In the genomic region with DNA sequence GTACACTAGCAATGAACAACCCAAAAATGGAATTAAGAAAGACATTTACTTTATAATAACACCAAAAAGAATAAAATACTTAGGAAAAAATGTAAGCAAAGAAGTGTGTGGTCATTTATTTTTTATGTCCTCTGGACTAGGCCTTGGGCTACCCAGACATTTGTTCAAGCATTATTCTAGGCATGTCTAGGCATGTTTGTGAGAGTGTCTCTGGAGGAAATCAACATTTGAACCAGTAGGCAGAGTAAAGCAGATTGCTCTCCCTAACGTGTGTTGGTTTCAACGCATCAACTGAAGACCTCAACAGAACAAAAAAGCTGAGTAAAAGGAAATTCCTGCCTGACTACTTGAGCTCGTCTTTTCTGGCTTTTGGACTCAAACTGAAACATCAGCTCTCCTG, we compare ENCODE assay signal across 1 cellular context.
TF ChIP-seq lines count a peak whose summit lies in the region.

No MANE protein-coding gene starts in this region.

TF ChIP-seq in H1, 55 proteins besides CTCF, POLR2A, EP300 and RAD21:
- TF ChIP-seq POU5F1 (IDR thresholded peaks at IDR 0.05; ENCODE audit: low read depth, low read length) (no peak), SIX5 (IDR thresholded peaks at IDR 0.05; ENCODE audit: low read depth, low read length) (no peak), SP1 (IDR thresholded peaks at IDR 0.05; ENCODE audit: low read depth, low read length) (no peak), CEBPB (IDR thresholded peaks at IDR 0.05; ENCODE audit: low read depth, low read length) (no peak), RNF2 (IDR thresholded peaks at IDR 0.05; ENCODE audit: borderline replicate concordance, low read depth, low read length, missing control alignments, poor library complexity, severe bottlenecking) (no peak), NRF1 (IDR thresholded peaks at IDR 0.05; ENCODE audit: low read depth, low read length) (no peak), KDM4A (IDR thresholded peaks at IDR 0.05; ENCODE audit: low read depth, low read length, severe bottlenecking) (no peak), FOSL1 (IDR thresholded peaks at IDR 0.05; ENCODE audit: insufficient read depth, low read depth, low read length) (no peak), SIN3A (conservative IDR thresholded peaks at IDR 0.05 in 1 of 2, IDR thresholded peaks at IDR 0.05 in 1 of 2; ENCODE audit: low read depth in 1 of 2, low read length in 2 of 2) (no peak), CREB1 (IDR thresholded peaks at IDR 0.05) (no peak), KDM5A (IDR thresholded peaks at IDR 0.05; ENCODE audit: low read length) (no peak), SIRT6 (IDR thresholded peaks at IDR 0.05; ENCODE audit: low read length) (no peak), BACH1 (IDR thresholded peaks at IDR 0.05; ENCODE audit: low read length) (no peak), JUN (IDR thresholded peaks at IDR 0.05; ENCODE audit: low read depth, low read length) (no peak), NANOG (IDR thresholded peaks at IDR 0.05; ENCODE audit: insufficient read depth, low read depth, low read length, poor library complexity, severe bottlenecking) (no peak), POLR2AphosphoS5 (IDR thresholded peaks at IDR 0.05; ENCODE audit: low read depth, low read length) (no peak)
